In genomic region chr17:57985675-57985974, GRCh38 we compare ENCODE assay signal across 10 cellular contexts. TPM values are rescaled to one million over a fixed set of nuclear protein-coding genes. Genes with fewer than 3 reads are reported as not detected.
DNase-seq lines count a peak whose midpoint lies in the region; ATAC-seq and TF ChIP-seq lines count a peak whose summit lies in the region.
"Had no signal": no experiment of that assay in that cellular context is flagged by ENCODE, and none has a peak within 500 bp of the region (broad histone marks: within the 10 kb centered on the region; RNA-seq: fewer than 3 reads in every experiment).

No MANE protein-coding gene starts in this region.

- H3K9ac ChIP-seq in iPS-18a (ENCODE audit: low read length) = no peak overlapping the region

- no peak for TF ChIP-seq CTCF in heart left ventricle (IDR thresholded peaks at IDR 0.05)
- no peak for TF ChIP-seq CTCF in WI38 (IDR thresholded peaks at IDR 0.05; ENCODE audit: low read depth, low read length)
- TF ChIP-seq CTCF in upper lobe of right lung (IDR thresholded peaks at IDR 0.05) = no peak

- intact Hi-C loops in heart left ventricle (cut with DNase I) (loop anchor here in 6 of 10 donors (5.0 to 10.0 kb wide), 5 partner anchors 33 to 108 kb away; no protein-coding TSS in a partner anchor), left cardiac atrium (cut with DNase I) (no loop called here), upper lobe of right lung (cut with DNase I) (no loop called here)

- no peak for DNase-seq in heart left ventricle
- no peak for DNase-seq in left cardiac atrium
- DNase-seq in upper lobe of right lung = no peak
- no peak for DNase-seq in stimulated activated naive CD4-positive, alpha-beta T cell treated with Interleukin-2 at 50 U/mL for 16 hours (lab: John Stamatoyannopoulos, UW)
- DNase-seq: activated CD4-positive, CD25-positive, alpha-beta regulatory T cell treated with anti-CD3 and anti-CD28 coated beads, Interleukin-2, amount 50 U/mL, for 72 hours; DMS79 treated with DMSO at 0.1 percent for 48 hours had no signal

- ATAC-seq in heart left ventricle = no peak
- ATAC-seq in left cardiac atrium = no peak
- no peak for ATAC-seq in upper lobe of right lung
- ATAC-seq in HG02852 (IDR thresholded peaks at IDR 0.05; ENCODE audit: unreplicated experiment) = no peak
- ATAC-seq in HG02885 (IDR thresholded peaks at IDR 0.05; ENCODE audit: poor library complexity, unreplicated experiment) = no peak

- H3K27ac ChIP-seq in heart left ventricle (peak overlapping the region in 9 of 12 donors; percentile 6 to 99 (median 36)), iPS-18a (ENCODE audit: low read length) (no peak overlapping the region), upper lobe of right lung (no peak overlapping the region)

- H3K9me3 ChIP-seq in heart left ventricle (no peaks in the 10 kb centered on the region), iPS-18a (ENCODE audit: control insufficient read depth, low read depth, low read length) (no peaks in the 10 kb centered on the region), upper lobe of right lung (no peaks in the 10 kb centered on the region)

- WGBS in heart left ventricle, 4 donors = 9 to 19% (median 12%) methylated on average over 1 of the region's 1 CpG

- H3K36me3 ChIP-seq in heart left ventricle = peaks cover 0 to 40% (median 21%) of the 10 kb centered on the region in 9 donors
- peaks cover 25% of the 10 kb centered on the region for H3K36me3 ChIP-seq in iPS-18a (ENCODE audit: control insufficient read depth, low read depth, low read length)
- peaks cover 20% of the 10 kb centered on the region for H3K36me3 ChIP-seq in upper lobe of right lung

- H3K4me1 ChIP-seq in heart left ventricle = peaks cover 0 to 83% (median 69%) of the 10 kb centered on the region in 12 donors
- peaks cover 30% of the 10 kb centered on the region for H3K4me1 ChIP-seq in iPS-18a (ENCODE audit: control insufficient read depth, low read depth, low read length)
- peaks cover 64% of the 10 kb centered on the region for H3K4me1 ChIP-seq in upper lobe of right lung

- H3K4me3 ChIP-seq in heart left ventricle (peak overlapping the region in 7 of 12 donors; percentile 60 to 91 (median 86)), WI38 (ENCODE audit: low read depth, low read length) (peak overlapping the region; percentile 77), iPS-18a (ENCODE audit: low read length) (peak overlapping the region; percentile 1), upper lobe of right lung (peak overlapping the region; percentile 3)

- no peak for TF ChIP-seq POLR2A in heart left ventricle (IDR thresholded peaks at IDR 0.05)

- H3K27me3 ChIP-seq in heart left ventricle = no peaks in the 10 kb centered on the region
- H3K27me3 ChIP-seq in iPS-18a (ENCODE audit: control insufficient read depth, insufficient read depth, low read length) = no peaks in the 10 kb centered on the region
- H3K27me3 ChIP-seq in upper lobe of right lung = no peaks in the 10 kb centered on the region

RNA-seq across cellular contexts. Expression of gene VEZF1, which starts 2.4 kb away (rescaled TPM):
- 10 to 100 TPM; 58.9 to 85.6 (median 62.6) TPM for total RNA-seq in heart left ventricle
- 10 to 100 TPM; 18.2 to 46.4 TPM for polyA plus RNA-seq in heart left ventricle
- total RNA-seq in left cardiac atrium = 10 to 100 TPM; 54.1 to 60.9 TPM
- total RNA-seq in upper lobe of right lung = 77.1 TPM

RNA-seq across cellular contexts. Expression of gene SRSF1, which starts 21.4 kb away (rescaled TPM):
- total RNA-seq in heart left ventricle (100 to 1,000 TPM in 4 of 9 donors, 10 to 100 TPM in 5; 80.8 to 114 (median 99.7) TPM), left cardiac atrium (100 to 1,000 TPM; 113 to 137 TPM), upper lobe of right lung (153 TPM)
- 100 to 1,000 TPM in 1 of 2 donors, 10 to 100 TPM in 1; 48.2 to 129 TPM for polyA plus RNA-seq in heart left ventricle

RNA-seq across cellular contexts. Expression of gene CUEDC1, which starts 30.4 kb away (rescaled TPM):
- 10 to 100 TPM; 37.6 to 68.5 (median 42.8) TPM for total RNA-seq in heart left ventricle
- polyA plus RNA-seq in heart left ventricle = 10 to 100 TPM; 29.6 to 39.9 TPM
- total RNA-seq in left cardiac atrium = 10 to 100 TPM; 38.3 to 45.5 TPM
- total RNA-seq in upper lobe of right lung = 41.9 TPM

Comparison
In these comparisons a context has a peak if more than half of its experiments do, and no peak if none do; other contexts are left out.
1. intact Hi-C loops: an anchor here in heart left ventricle (5.0 to 10.0 kb wide); none called in left cardiac atrium and upper lobe of right lung.
2. H3K27ac ChIP-seq: peak in heart left ventricle (9 of 12); none in iPS-18a (single experiment) and upper lobe of right lung (single experiment).
3. H3K4me3 ChIP-seq: peak in every context shown above with its lines; median percentile 86 in heart left ventricle; 77 in WI38; 3 in upper lobe of right lung; 1 in iPS-18a.